22 cellular contexts compared by ENCODE assay signal in the genomic region with DNA sequence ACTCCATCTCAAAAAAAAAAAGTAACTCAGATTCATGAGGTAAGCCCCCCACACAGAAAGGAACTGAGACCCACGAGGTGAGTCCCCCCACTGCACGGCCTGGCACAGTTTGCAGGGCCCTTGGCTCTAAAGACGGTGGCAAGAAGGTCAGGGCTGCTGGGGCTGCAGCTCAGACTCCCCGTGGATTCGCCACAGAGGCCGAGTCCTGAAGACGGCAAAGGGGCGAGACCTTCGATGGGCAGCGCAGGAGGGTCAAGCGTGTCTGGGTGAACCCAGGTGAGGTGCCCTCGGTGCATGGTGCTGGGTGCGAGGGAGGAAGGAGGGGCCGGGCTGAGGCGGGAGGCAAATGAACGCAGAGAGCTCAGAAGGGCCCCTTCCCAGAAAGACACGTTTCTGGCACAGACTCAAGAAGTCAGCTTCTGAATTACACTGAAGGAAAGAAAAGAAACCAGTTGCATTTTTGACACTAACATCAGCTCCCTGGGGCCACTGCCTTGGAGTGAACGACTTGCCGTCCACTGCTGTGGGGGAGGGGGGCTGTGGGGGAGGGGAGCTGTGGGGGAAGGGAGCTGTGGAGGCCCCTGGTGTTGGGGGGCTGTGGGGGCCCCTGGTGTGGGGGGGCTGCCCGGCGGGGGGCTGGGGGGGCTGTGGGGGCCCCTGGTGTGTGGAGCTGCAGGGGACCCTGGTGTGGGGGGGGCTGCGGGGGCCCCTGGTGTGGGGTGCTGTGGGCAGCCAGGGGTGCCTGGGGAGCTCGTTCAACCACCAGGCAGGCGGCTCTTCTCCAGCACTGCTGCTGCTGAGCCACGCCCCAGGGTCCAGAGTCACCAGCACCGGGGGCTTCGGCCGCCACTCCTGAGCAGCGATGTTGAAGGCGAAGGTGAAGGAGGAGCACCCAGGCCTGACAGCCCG.
"Had no signal": no experiment of that assay in that cellular context is flagged by ENCODE, and none has a peak within 500 bp of the region (broad histone marks: within the 10 kb centered on the region; RNA-seq: fewer than 3 reads in every experiment).

No MANE protein-coding gene starts in this region.

- H3K27me3 Mint-ChIP-seq: activated CD4-positive, alpha-beta memory T cell treated with anti-CD3 and anti-CD28 coated beads for 36 hours; activated CD4-positive, alpha-beta T cell treated with anti-CD3 and anti-CD28 coated beads for 36 hours; central memory CD8-positive, alpha-beta T cell; naive thymus-derived CD4-positive, alpha-beta T cell; stimulated activated memory B cell treated with anti-CD40 and anti-IgM and Interleukin-4, amounts not matched to agents 10 μg/mL and 1 μg/mL and 100 μg/mL, for 72 hours; T-helper 17 cell had no signal

- H3K4me3 Mint-ChIP-seq: activated CD4-positive, alpha-beta memory T cell treated with anti-CD3 and anti-CD28 coated beads for 36 hours; activated CD4-positive, alpha-beta T cell treated with anti-CD3 and anti-CD28 coated beads for 36 hours; activated T-cell treated with anti-CD3 and anti-CD28 coated beads, Interleukin-2, amount 50 U/mL, for 4 hours; central memory CD8-positive, alpha-beta T cell; naive thymus-derived CD4-positive, alpha-beta T cell; stimulated activated memory B cell treated with anti-CD40 and anti-IgM and Interleukin-4, amounts not matched to agents 10 μg/mL and 1 μg/mL and 100 μg/mL, for 72 hours; T-helper 17 cell had no signal

- H3K27ac ChIP-seq: body of pancreas, gastroesophageal sphincter, heart right ventricle, left lung, neutrophil, tibial nerve, WERI-Rb-1 had no signal

- H3K4me3 ChIP-seq: body of pancreas, gastroesophageal sphincter, heart right ventricle, left lung, mucosa of descending colon, tibial nerve had no signal

- H3K9me3 Mint-ChIP-seq: activated CD4-positive, alpha-beta memory T cell treated with anti-CD3 and anti-CD28 coated beads for 36 hours; activated naive CD4-positive, alpha-beta T cell treated with anti-CD3 and anti-CD28 coated beads, Interleukin-2, amount 50 U/mL, for 72 hours; activated T-cell treated with anti-CD3 and anti-CD28 coated beads, Interleukin-2, amount 50 U/mL, for 4 hours; central memory CD8-positive, alpha-beta T cell; naive thymus-derived CD4-positive, alpha-beta T cell; stimulated activated memory B cell treated with anti-CD40 and anti-IgM and Interleukin-4, amounts not matched to agents 10 μg/mL and 1 μg/mL and 100 μg/mL, for 72 hours had no signal

- H3K27ac Mint-ChIP-seq: activated CD4-positive, alpha-beta memory T cell treated with anti-CD3 and anti-CD28 coated beads for 36 hours; activated CD4-positive, alpha-beta T cell treated with anti-CD3 and anti-CD28 coated beads for 36 hours; naive thymus-derived CD4-positive, alpha-beta T cell; stimulated activated memory B cell treated with anti-CD40 and anti-IgM and Interleukin-4, amounts not matched to agents 10 μg/mL and 1 μg/mL and 100 μg/mL, for 72 hours; T-helper 17 cell had no signal

- H3K9me3 ChIP-seq: body of pancreas, gastroesophageal sphincter, heart right ventricle, left lung, mucosa of descending colon, neutrophil, tibial nerve had no signal

- H3K27me3 ChIP-seq: body of pancreas, gastroesophageal sphincter, heart right ventricle, left lung, neutrophil, tibial nerve had no signal

- H3K4me1 ChIP-seq: body of pancreas had no signal

- DNase-seq: activated CD4-positive, alpha-beta memory T cell treated with anti-CD3 and anti-CD28 coated beads for 36 hours; activated CD4-positive, alpha-beta T cell treated with anti-CD3 and anti-CD28 coated beads for 36 hours; activated effector memory CD4-positive, alpha-beta T cell treated with anti-CD3 and anti-CD28 coated beads, Interleukin-2, amount 50 U/mL, for 16 hours; activated T-cell treated with anti-CD3 and anti-CD28 coated beads, Interleukin-2, amount 50 U/mL, for 4 hours; amniotic stem cell; body of pancreas; cortex of kidney; effector CD4-positive, alpha-beta T cell; heart right ventricle; mucosa of descending colon; naive thymus-derived CD4-positive, alpha-beta T cell; stimulated activated CD4-positive, alpha-beta T cell treated with anti-CD3 and anti-CD28 coated beads, Interleukin-12 subunit alpha, Interleukin-12 subunit beta, amount 100 ng/mL, for 4 hours; stimulated activated CD4-positive, alpha-beta T cell treated with anti-CD3 and anti-CD28 coated beads, Interleukin-2, amount 100 ng/mL, for 24 hours; T-helper 17 cell; WERI-Rb-1 had no signal

- H3K4me1 Mint-ChIP-seq: activated CD4-positive, alpha-beta T cell treated with anti-CD3 and anti-CD28 coated beads for 36 hours; central memory CD8-positive, alpha-beta T cell; stimulated activated memory B cell treated with anti-CD40 and anti-IgM and Interleukin-4, amounts not matched to agents 10 μg/mL and 1 μg/mL and 100 μg/mL, for 72 hours had no signal
